In the genomic region with DNA sequence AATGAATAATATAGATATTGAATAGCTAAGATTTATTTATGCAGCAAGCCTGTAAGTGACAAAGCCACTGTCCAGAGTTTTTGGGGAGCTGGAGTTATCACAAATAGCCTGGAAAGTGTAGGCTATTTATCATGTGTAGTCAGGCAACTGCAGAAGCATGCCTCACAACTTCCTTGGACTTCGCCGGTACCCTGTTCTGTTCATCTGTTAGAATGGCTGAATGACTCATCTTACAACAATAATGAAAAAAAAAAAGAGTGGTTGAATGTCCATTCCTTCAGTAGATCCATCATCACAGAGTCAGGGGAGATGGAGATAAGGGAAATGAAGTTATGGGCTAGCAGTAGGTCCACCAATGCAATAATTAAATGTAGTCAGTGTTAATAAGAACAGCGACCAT, we compare ENCODE assay signal across 24 cellular contexts. TPM values are rescaled to one million over a fixed set of nuclear protein-coding genes. Genes with fewer than 3 reads are reported as not detected.
DNase-seq lines count a peak whose midpoint lies in the region; ATAC-seq and TF ChIP-seq lines count a peak whose summit lies in the region.
"Had no signal": no experiment of that assay in that cellular context is flagged by ENCODE, and none has a peak within 500 bp of the region (broad histone marks: within the 10 kb centered on the region; RNA-seq: fewer than 3 reads in every experiment).

No MANE protein-coding gene starts in this region.

- H3K4me3 ChIP-seq in MG63 (no peak overlapping the region), choroid plexus epithelial cell (ENCODE audit: low read depth, low read length) (no peak overlapping the region), suprapubic skin (no peak overlapping the region)
- H3K4me3 ChIP-seq: psoas muscle had no signal

- H3K27ac ChIP-seq in substantia nigra (ENCODE audit: low read depth, low read length, poor library complexity, severe bottlenecking) (no peak overlapping the region), suprapubic skin (no peak overlapping the region)
- H3K27ac ChIP-seq: psoas muscle had no signal

- TF ChIP-seq CTCF in choroid plexus epithelial cell (conservative IDR thresholded peaks at IDR 0.05; ENCODE audit: low read depth, low read length) (no peak), suprapubic skin (IDR thresholded peaks at IDR 0.05) (no peak)

- TF ChIP-seq POLR2A in suprapubic skin (IDR thresholded peaks at IDR 0.05): no peak

- H3K9me3 ChIP-seq in MG63 (peaks cover 2% of the 10 kb centered on the region; the same call in 1 of the 2 replicates), suprapubic skin (no peaks in the 10 kb centered on the region)
- H3K9me3 ChIP-seq: psoas muscle had no signal

- DNase-seq in Daoy (ENCODE audit: low read depth) (peak; percentile 50), MG63 (peak; percentile 2), choroid plexus epithelial cell (ENCODE audit: low read depth) (peak; percentile 58), kidney glomerular epithelial cell (lab: John Stamatoyannopoulos, UW) (peak; percentile 38), substantia nigra (lab: John Stamatoyannopoulos, UW) (no peak), suprapubic skin (ENCODE audit: low spot score in 2 of 2) (no peak), SKM-1 (lab: John Stamatoyannopoulos, UW; ENCODE audit: unreplicated experiment) (no peak)
- DNase-seq: activated CD4-positive, alpha-beta T cell treated with anti-CD3 and anti-CD28 coated beads, Interleukin-2, amount 10 ng/mL, durations not matched to agents 7 days and 5 days; activated CD8-positive, alpha-beta memory T cell treated with anti-CD3 and anti-CD28 coated beads, Interleukin-2, amount 50 U/mL, for 4 hours; activated gamma-delta T cell treated with Interleukin-2 at 50 U/mL for 16 hours; amygdala; CD4-positive, CD25-positive, alpha-beta regulatory T cell; DMS79; endodermal cell; foreskin melanocyte; Kasumi-1; left colon; midbrain; NCI-H524; nephron progenitor cell; psoas muscle; stimulated activated CD4-positive, alpha-beta T cell treated with anti-CD3 and anti-CD28 coated beads, Interleukin-4, amount 100 ng/mL, for 4 hours had no signal

- no peak for ATAC-seq in GM19455 (IDR thresholded peaks at IDR 0.05; ENCODE audit: unreplicated experiment)
- ATAC-seq: left colon, psoas muscle, Right ventricle myocardium inferior had no signal

- peaks cover 10% of the 10 kb centered on the region for H3K27me3 ChIP-seq in MG63
- no peaks in the 10 kb centered on the region for H3K27me3 ChIP-seq in suprapubic skin

- H3K4me1 ChIP-seq in suprapubic skin: no peaks in the 10 kb centered on the region

- WGBS in suprapubic skin: 64% methylated on average over 3 of the region's 3 CpGs

- H3K36me3 ChIP-seq in MG63: no peaks in the 10 kb centered on the region
- no peaks in the 10 kb centered on the region for H3K36me3 ChIP-seq in suprapubic skin

- no peak for TF ChIP-seq EP300 in suprapubic skin (IDR thresholded peaks at IDR 0.05)

RNA-seq across cellular contexts. Expression of gene ATP5MC3, which starts 24.0 kb away (rescaled TPM):
- 308 and 310 TPM in 2 replicates for total RNA-seq in Daoy (2014; rRNA removed; shearing (Covaris generic))
- 207 and 228 TPM in 2 replicates for total RNA-seq in MG63 (2014; rRNA removed; shearing (Covaris generic); ENCODE audit: low replicate concordance)
- total RNA-seq in suprapubic skin: 100 to 1,000 TPM in 3 of 4 donors, 10 to 100 TPM in 1; 87.9 to 150 (median 145) TPM

RNA-seq across cellular contexts. Expression of gene ATF2, which starts 37.5 kb away (rescaled TPM):
- total RNA-seq in Daoy (2014; rRNA removed; shearing (Covaris generic)): 22.5 and 44.6 TPM in 2 replicates
- 18.4 and 33.4 TPM in 2 replicates for total RNA-seq in MG63 (2014; rRNA removed; shearing (Covaris generic); ENCODE audit: low replicate concordance)
- total RNA-seq in suprapubic skin: 10 to 100 TPM; 22.3 to 46.9 (median 27.0) TPM

Comparison
In these comparisons a context has a peak if more than half of its experiments do, and no peak if none do; other contexts are left out.
1. DNase-seq: peak in Daoy (single experiment), MG63 (single experiment), choroid plexus epithelial cell (single experiment) and kidney glomerular epithelial cell (single experiment); none in substantia nigra (0 of 49), suprapubic skin (0 of 2) and SKM-1 (single experiment).